In genomic region chr4:5921074-5921473, GRCh38 we compare ENCODE assay signal across 18 cellular contexts. TPM values are rescaled to one million over a fixed set of nuclear protein-coding genes. Genes with fewer than 3 reads are reported as not detected.
DNase-seq lines count a peak whose midpoint lies in the region; ATAC-seq, FAIRE-seq and TF ChIP-seq lines count a peak whose summit lies in the region.
"Had no signal": no experiment of that assay in that cellular context is flagged by ENCODE, and none has a peak within 500 bp of the region (broad histone marks: within the 10 kb centered on the region; RNA-seq: fewer than 3 reads in every experiment).

No MANE protein-coding gene starts in this region.

- H3K4me3 ChIP-seq in HepG2 (replicated peaks in 1 of 3; ENCODE audit: insufficient read depth in 1 of 3, low read depth in 2 of 3, low read length in 3 of 3) = no peak overlapping the region
- no peak overlapping the region for H3K4me3 ChIP-seq in right lobe of liver
- H3K4me3 ChIP-seq in H1 (ENCODE audit: extremely low read depth in 1 of 4, insufficient read depth in 2 of 4, low read depth in 3 of 4, low read length in 4 of 4) = no peak overlapping the region
- H3K4me3 ChIP-seq in foreskin fibroblast (ENCODE audit: low read depth in 1 of 2, low read length in 2 of 2) = no peak overlapping the region
- H3K4me3 ChIP-seq: SK-N-MC had no signal

- H3K56ac ChIP-seq in H1 (replicated peaks; ENCODE audit: insufficient read length, low read depth, low read length) = no peak overlapping the region

- no peaks in the 10 kb centered on the region for H3K79me2 ChIP-seq in HepG2 (ENCODE audit: insufficient read depth, low read length)
- H3K79me2 ChIP-seq in H1 (ENCODE audit: control insufficient read depth in 1 of 2, insufficient read depth in 2 of 2, low read length in 2 of 2) = no peaks in the 10 kb centered on the region

- H3K4me2 ChIP-seq in HepG2 (ENCODE audit: low read depth, low read length) (no peak overlapping the region), H1 (ENCODE audit: insufficient read depth in 1 of 2, low read depth in 2 of 2, low read length in 2 of 2) (no peak overlapping the region)
- H3K4me2 ChIP-seq: KMS-11 had no signal

- TF ChIP-seq EP300 in HepG2 (IDR thresholded peaks at IDR 0.05; ENCODE audit: low read depth in 2 of 2, low read length in 2 of 2) (no peak), HepG2 (CRISPR knock-in tag; IDR thresholded peaks at IDR 0.05; ENCODE audit: borderline replicate concordance) (no peak), H1 (IDR thresholded peaks at IDR 0.05; ENCODE audit: borderline replicate concordance in 1 of 2, low read depth in 2 of 2, low read length in 2 of 2) (no peak)

- H3K27ac ChIP-seq in HepG2 (ENCODE audit: extremely low read length, insufficient read depth, low read length) = no peak overlapping the region
- H3K27ac ChIP-seq in right lobe of liver = no peak overlapping the region
- H3K27ac ChIP-seq in H1 (ENCODE audit: low read depth, low read length) = no peak overlapping the region
- H3K27ac ChIP-seq: C4-2B, KMS-11, SK-N-MC had no signal

- H3K9ac ChIP-seq in HepG2 (ENCODE audit: insufficient read depth, low read depth, low read length) = no peak overlapping the region
- no peak overlapping the region for H3K9ac ChIP-seq in H1 (replicated peaks in 1 of 4; ENCODE audit: extremely low read depth in 1 of 4, low read depth in 3 of 4, low read length in 3 of 4)
- H3K9ac ChIP-seq: KMS-11 had no signal

- 0 out of 2 replicates have a peak overlapping the region, but pooled peaks have one; percentile 27 for H2BK12ac ChIP-seq in H1 (ENCODE audit: low read depth, low read length)

- in situ Hi-C loops in HepG2 (cut with HindIII; ENCODE audit: extremely low pct_ligation_motif_present, low pct_unique_long_range_greater_than_20kb) = no loop called here

- H3K36me3 ChIP-seq in HepG2 (replicated peaks in 1 of 2; ENCODE audit: control insufficient read depth in 1 of 2, insufficient read depth in 2 of 2, low read length in 2 of 2) (no peaks in the 10 kb centered on the region), right lobe of liver (no peaks in the 10 kb centered on the region), H1 (ENCODE audit: control insufficient read depth in 2 of 4, insufficient read depth in 4 of 4, low read length in 3 of 4) (no peaks in the 10 kb centered on the region)

- TF ChIP-seq CTCF in HepG2 (CRISPR knock-in tag; IDR thresholded peaks at IDR 0.05) (no peak), right lobe of liver (IDR thresholded peaks at IDR 0.05) (no peak), H1 (IDR thresholded peaks at IDR 0.05; ENCODE audit: control extremely low read depth in 1 of 3, insufficient read depth in 1 of 3, low read depth in 1 of 3, low read length in 3 of 3) (no peak), foreskin fibroblast (IDR thresholded peaks at IDR 0.05; ENCODE audit: low read depth, low read length) (no peak)

- no peak for DNase-seq in HepG2 (ENCODE audit: low spot score)
- DNase-seq in right lobe of liver = no peak
- DNase-seq in H1 (ENCODE audit: low read depth in 1 of 2, low spot score in 2 of 2) = no peak
- peak; percentile 76 for DNase-seq in myocyte (ENCODE audit: low read depth)
- DNase-seq in NCI-H345 (lab: John Stamatoyannopoulos, UW) = no peak
- no peak for DNase-seq in foreskin fibroblast
- DNase-seq: COR-L47, NCI-H187, NCI-H2171, NCI-H510A treated with DMSO at 0.1 percent for 48 hours had no signal

- POLR2A ChIA-PET in HepG2 (lab: Yijun Ruan, JAX) (no interaction called here), H1 (lab: Charles Lee; ENCODE audit: partially characterized antibody) (interaction anchor here (1.1 to 1.4 kb wide), 2 partner anchors 8 to 11 kb away, joined by 3 to 4 read pairs; no protein-coding TSS in a partner anchor)

- H3K27me3 ChIP-seq in HepG2 (ENCODE audit: control insufficient read depth in 1 of 2, insufficient read depth in 2 of 2, low read length in 2 of 2) (peaks cover 2 to 14% of the 10 kb centered on the region in 2 experiments; a peak in 4 of 5 replicates), right lobe of liver (no peaks in the 10 kb centered on the region), H1 (replicated peaks in 1 of 4; ENCODE audit: control insufficient read depth in 3 of 4, extremely low read depth in 1 of 4, insufficient read depth in 3 of 4, low read length in 3 of 4) (peaks cover 0 to 2% (median 0%) of the 10 kb centered on the region in 4 experiments; a peak in 1 of 7 replicates)

- no peak overlapping the region for H2BK120ac ChIP-seq in H1 (replicated peaks; ENCODE audit: low read depth, low read length)

- H4K8ac ChIP-seq in H1 (ENCODE audit: extremely low read depth, insufficient read depth, low read length) = no peak overlapping the region; the same call in 1 of the 2 replicates

- no peak overlapping the region for H4K5ac ChIP-seq in H1 (ENCODE audit: insufficient read length, low read depth, low read length)

- CTCF ChIA-PET in HepG2 (lab: Yijun Ruan, JAX; ENCODE audit: low intra/inter-chr PET ratio, low total read pairs) = no interaction called here
- CTCF ChIA-PET in H1 (lab: Charles Lee; ENCODE audit: partially characterized antibody) = interaction anchor here (1.0 kb wide), 1 partner anchor 9 kb away, joined by 5 read pairs; no protein-coding TSS in a partner anchor

- H2AFZ ChIP-seq in HepG2 (ENCODE audit: low read length) (no peak overlapping the region), H1 (ENCODE audit: low read length) (no peak overlapping the region)

- FAIRE-seq in HepG2 (lab: Jason Lieb, UNC) = no peak
- FAIRE-seq in H1 (lab: Jason Lieb, UNC) = no peak
- FAIRE-seq: A204.1 had no signal

- WGBS in HepG2 (ENCODE audit: low lambda C conversion rate) = 0% methylated on average over 3 of the region's 8 CpGs
- WGBS in right lobe of liver (ENCODE audit: insufficient coverage, low coverage, low lambda C conversion rate, missing lambda C conversion rate) = 49% methylated on average over 7 of the region's 8 CpGs
- 85% methylated on average over 8 of the region's 8 CpGs; no CpG with 5 or more reads in 1 of the 2 experiments for WGBS in H1 (ENCODE audit: extremely low coverage in 1 of 2, insufficient coverage in 1 of 2, insufficient read length in 1 of 2, insufficient replicate concordance in 2 of 2, low coverage in 1 of 2, low lambda C conversion rate in 2 of 2, missing lambda C conversion rate in 1 of 2), 2 experiments

- no peak overlapping the region for H4K91ac ChIP-seq in H1 (replicated peaks; ENCODE audit: insufficient read length, low read length)

- H3K4ac ChIP-seq in H1 (replicated peaks; ENCODE audit: insufficient read length, low read depth, low read length) = no peak overlapping the region

- 0 out of 2 replicates have a peak overlapping the region, but pooled peaks have one; percentile 28 for H2AK5ac ChIP-seq in H1 (ENCODE audit: low read depth, low read length)

- H3K18ac ChIP-seq in H1 (ENCODE audit: extremely low read depth, low read length) = no peak overlapping the region

- TF ChIP-seq POLR2A in HepG2 (IDR thresholded peaks at IDR 0.05; ENCODE audit: insufficient read depth in 1 of 2, low read depth in 2 of 2, low read length in 2 of 2) = no peak
- no peak for TF ChIP-seq POLR2A in right lobe of liver (IDR thresholded peaks at IDR 0.05)
- no peak for TF ChIP-seq POLR2A in H1 (IDR thresholded peaks at IDR 0.05; ENCODE audit: control extremely low read depth in 1 of 2, low read depth in 2 of 2, low read length in 2 of 2)

- H3K9me3 ChIP-seq in HepG2 (ENCODE audit: low read length) (no peaks in the 10 kb centered on the region), right lobe of liver (no peaks in the 10 kb centered on the region), H1 (ENCODE audit: insufficient read depth in 2 of 2, low read depth in 1 of 2, low read length in 1 of 2) (no peaks in the 10 kb centered on the region)

- H2BK15ac ChIP-seq in H1 (ENCODE audit: low read length) = 0 out of 2 replicates have a peak overlapping the region, but pooled peaks have one; percentile 18

- H3K4me1 ChIP-seq in HepG2 (ENCODE audit: insufficient read depth, low read length) (no peaks in the 10 kb centered on the region), right lobe of liver (no peaks in the 10 kb centered on the region), H1 (replicated peaks in 1 of 4; ENCODE audit: control insufficient read depth in 3 of 4, insufficient read depth in 4 of 4, low read length in 3 of 4) (peaks cover 0 to 9% (median 3%) of the 10 kb centered on the region in 4 experiments; a peak in 3 of 7 replicates)

- H4K20me1 ChIP-seq in HepG2 (ENCODE audit: insufficient read depth, low read length) = no peaks in the 10 kb centered on the region
- no peaks in the 10 kb centered on the region for H4K20me1 ChIP-seq in H1 (replicated peaks in 1 of 2; ENCODE audit: control insufficient read depth in 1 of 2, insufficient read depth in 2 of 2, low read length in 2 of 2)

- H2BK5ac ChIP-seq in H1 (ENCODE audit: low read depth, low read length) = no peak overlapping the region

- H2BK20ac ChIP-seq in H1 (ENCODE audit: low read length) = no peak overlapping the region

- no peaks in the 10 kb centered on the region for H3K79me1 ChIP-seq in H1 (ENCODE audit: low read depth, low read length)

- ATAC-seq in HepG2 = no peak
- no peak for ATAC-seq in right lobe of liver
- no peak for ATAC-seq in GM19324 (IDR thresholded peaks at IDR 0.05; ENCODE audit: low FRiP score, unreplicated experiment)
- no peak for ATAC-seq in HG02642 (IDR thresholded peaks at IDR 0.05; ENCODE audit: poor library complexity, unreplicated experiment)
- ATAC-seq: Panc1, Right ventricle myocardium inferior had no signal

- no peaks in the 10 kb centered on the region for H3K23me2 ChIP-seq in H1 (ENCODE audit: low read depth, low read length)

- no peak overlapping the region for H3K23ac ChIP-seq in H1 (ENCODE audit: insufficient read length)

- no peak overlapping the region for H3K14ac ChIP-seq in H1 (ENCODE audit: insufficient read length)

- no TSS peak for BruUV-seq in HepG2 (replicated peaks; lab: Mats Ljungman, UMichigan)

- TF ChIP-seq RAD21 in HepG2 (CRISPR knock-in tag; IDR thresholded peaks at IDR 0.05) (no peak), H1 (IDR thresholded peaks at IDR 0.05 in 1 of 2, conservative IDR thresholded peaks at IDR 0.05 in 1 of 2; ENCODE audit: low read depth in 2 of 2, low read length in 2 of 2) (no peak)

- intact Hi-C loops in HepG2 (cut with micrococcal nuclease; ENCODE audit: unreplicated experiment) = no loop called here
- intact Hi-C loops in right lobe of liver (cut with DNase I) = no loop called here

RNA-seq across cellular contexts. Expression of gene CRMP1, which starts 28.2 kb away (rescaled TPM):
- not detected in 2 replicates for total RNA-seq in HepG2 (2016; rRNA removed; fragmentation: Illumina TruSeq; extraction: Trizol)
- not detected in 2 replicates for total RNA-seq in HepG2 (2016; cell fraction: cytosol; rRNA removed; fragmentation: Illumina TruSeq; extraction: Trizol; ENCODE audit: low read depth)
- not detected in 2 replicates for total RNA-seq in HepG2 (2016; cell fraction: insoluble cytoplasmic fraction; rRNA removed; fragmentation: Illumina TruSeq; extraction: Trizol)
- total RNA-seq in HepG2 (2016; cell fraction: membrane; rRNA removed; fragmentation: Illumina TruSeq; extraction: Trizol) = not detected in 2 replicates
- not detected in 2 replicates for total RNA-seq in HepG2 (2016; cell fraction: nucleus; rRNA removed; fragmentation: Illumina TruSeq; extraction: Trizol)
- not detected in 2 replicates for polyA plus RNA-seq in HepG2 (2011; rRNA removed)
- not detected in 2 replicates for polyA plus RNA-seq in HepG2 (2011; cell fraction: cytosol; rRNA removed)
- polyA plus RNA-seq in HepG2 (2011; cell fraction: nucleus; rRNA removed) = not detected in 2 replicates
- polyA plus RNA-seq in HepG2 (2012) = 1.7 and 1.9 TPM in 2 replicates
- not detected in 2 replicates for polyA plus RNA-seq in HepG2 (2016; cell fraction: cytosol; fragmentation: Illumina TruSeq; extraction: Trizol; ENCODE audit: low read depth)
- polyA plus RNA-seq in HepG2 (2016; cell fraction: insoluble cytoplasmic fraction; fragmentation: Illumina TruSeq; extraction: Trizol; ENCODE audit: low read depth) = not detected in 2 replicates
- not detected in 2 replicates for polyA plus RNA-seq in HepG2 (2016; cell fraction: membrane; fragmentation: Illumina TruSeq; extraction: Trizol; ENCODE audit: low read depth)
- not detected in 2 replicates for polyA plus RNA-seq in HepG2 (2016; cell fraction: nucleus; fragmentation: Illumina TruSeq; extraction: Trizol; ENCODE audit: insufficient read depth, low read depth)
- not detected in 2 replicates for polyA minus RNA-seq in HepG2 (2011; rRNA and poly(A)+ RNA removed; ENCODE audit: low replicate concordance)
- polyA minus RNA-seq in HepG2 (2011; cell fraction: cytosol; rRNA and poly(A)+ RNA removed) = not detected in 2 replicates
- polyA minus RNA-seq in HepG2 (2011; cell fraction: nucleus; rRNA and poly(A)+ RNA removed) = not detected in 2 replicates
- under 1 TPM in 3 of 6 experiments, not detected in 3; 0.09 to 0.31 (median 0.10) TPM for total RNA-seq in right lobe of liver
- 117 and 120 TPM in 2 replicates for total RNA-seq in H1 (2021; fragmentation: NEBNext Ultra II Directional; extraction: Animal tissue kit (Norgen Biotek cat#: 25700))
- polyA plus RNA-seq in H1 (2011; rRNA removed) = 131 and 137 TPM in 2 replicates
- 121 TPM for polyA plus RNA-seq in H1 (2011; cell fraction: cytosol; rRNA removed)
- 117 TPM for polyA plus RNA-seq in H1 (2011; cell fraction: nucleus; rRNA removed)
- polyA plus RNA-seq in H1 (2012, experiment 1 of 2) = 104 to 147 TPM (median 135 TPM) in 4 replicates
- 125 TPM for polyA plus RNA-seq in H1 (2012, experiment 2 of 2)
- 92.2 TPM for polyA plus RNA-seq in H1 (2013, experiment 1 of 2)
- polyA plus RNA-seq in H1 (2013, experiment 2 of 2) = 91.3 TPM
- 101 and 107 TPM in 2 replicates for polyA minus RNA-seq in H1 (2011; rRNA and poly(A)+ RNA removed)
- polyA minus RNA-seq in H1 (2011; cell fraction: cytosol; rRNA and poly(A)+ RNA removed) = 75.3 TPM
- 50.6 TPM for polyA minus RNA-seq in H1 (2011; cell fraction: nucleus; rRNA and poly(A)+ RNA removed)
- 23.2 and 23.6 TPM in 2 replicates for total RNA-seq in myocyte
- polyA plus RNA-seq in myocyte (2012) = 57.6 TPM

Comparison
In these comparisons a context has a peak if more than half of its experiments do, and no peak if none do; other contexts are left out.
1. RNA of gene CRMP1, which starts 28.2 kb away (total RNA-seq): 117 to 120 TPM in H1 and 23.2 to 23.6 TPM in myocyte; 0.09 to 0.31 TPM in right lobe of liver and not detected in HepG2; every median in the first group is over 10 times any median in the second.